Comparison of ENCODE assay signal across 18 cellular contexts in genomic region chr1:9482816-9483572, GRCh38. TPM values are rescaled to one million over a fixed set of nuclear protein-coding genes. Genes with fewer than 3 reads are reported as not detected.
DNase-seq lines count a peak whose midpoint lies in the region; ATAC-seq and TF ChIP-seq lines count a peak whose summit lies in the region.
"Had no signal": no experiment of that assay in that cellular context is flagged by ENCODE, and none has a peak within 500 bp of the region (broad histone marks: within the 10 kb centered on the region; RNA-seq: fewer than 3 reads in every experiment).

No MANE protein-coding gene starts in this region.

- TF ChIP-seq CTCF in heart left ventricle (IDR thresholded peaks at IDR 0.05) (no peak), right atrium auricular region (IDR thresholded peaks at IDR 0.05) (no peak), nephron progenitor cell (IDR thresholded peaks at IDR 0.05) (no peak), vagina (IDR thresholded peaks at IDR 0.05) (no peak)

- peaks cover 15% of the 10 kb centered on the region for H3K27me3 Mint-ChIP-seq in nephron progenitor cell (ENCODE audit: low read depth, poor library complexity)
- H3K27me3 Mint-ChIP-seq in effector memory CD8-positive, alpha-beta T cell = peaks cover 21 to 38% of the 10 kb centered on the region in 2 donors

- H3K9me3 Mint-ChIP-seq in nephron progenitor cell = no peaks in the 10 kb centered on the region
- no peaks in the 10 kb centered on the region for H3K9me3 Mint-ChIP-seq in effector memory CD8-positive, alpha-beta T cell
- H3K9me3 Mint-ChIP-seq: H9 had no signal

- no peaks in the 10 kb centered on the region for H3K9me3 ChIP-seq in heart left ventricle
- no peaks in the 10 kb centered on the region for H3K9me3 ChIP-seq in right atrium auricular region
- no peaks in the 10 kb centered on the region for H3K9me3 ChIP-seq in vagina
- H3K9me3 ChIP-seq: MG63 had no signal

- TF ChIP-seq POLR2A in heart left ventricle (IDR thresholded peaks at IDR 0.05) (no peak), vagina (IDR thresholded peaks at IDR 0.05) (no peak)

- peaks cover 39% of the 10 kb centered on the region for H3K4me1 Mint-ChIP-seq in nephron progenitor cell
- no peaks in the 10 kb centered on the region for H3K4me1 Mint-ChIP-seq in effector memory CD8-positive, alpha-beta T cell (ENCODE audit: low read depth in 2 of 2)
- H3K4me1 Mint-ChIP-seq: H9 had no signal

- H3K27me3 ChIP-seq in heart left ventricle (no peaks in the 10 kb centered on the region), right atrium auricular region (no peaks in the 10 kb centered on the region), vagina (no peaks in the 10 kb centered on the region)
- H3K27me3 ChIP-seq: MG63 had no signal

- no peaks in the 10 kb centered on the region for H3K36me3 Mint-ChIP-seq in nephron progenitor cell (ENCODE audit: low read depth)
- no peaks in the 10 kb centered on the region for H3K36me3 Mint-ChIP-seq in effector memory CD8-positive, alpha-beta T cell (ENCODE audit: insufficient read depth)

- no peak overlapping the region for H3K4me3 ChIP-seq in heart left ventricle
- no peak overlapping the region for H3K4me3 ChIP-seq in right atrium auricular region
- no peak overlapping the region for H3K4me3 ChIP-seq in vagina
- H3K4me3 ChIP-seq: MG63 had no signal

- H3K36me3 ChIP-seq in heart left ventricle (no peaks in the 10 kb centered on the region), right atrium auricular region (no peaks in the 10 kb centered on the region), vagina (no peaks in the 10 kb centered on the region)
- H3K36me3 ChIP-seq: MG63 had no signal

- ATAC-seq in heart left ventricle = peak; percentile 67 to 76 (median 70)
- no peak for ATAC-seq in effector memory CD8-positive, alpha-beta T cell (replicated peaks)

- H3K27ac Mint-ChIP-seq in nephron progenitor cell = peak overlapping the region; percentile 68
- H3K27ac Mint-ChIP-seq in effector memory CD8-positive, alpha-beta T cell = no peak overlapping the region
- H3K27ac Mint-ChIP-seq: H9 had no signal

- H3K4me3 Mint-ChIP-seq in nephron progenitor cell = no peak overlapping the region
- no peak overlapping the region for H3K4me3 Mint-ChIP-seq in effector memory CD8-positive, alpha-beta T cell
- H3K4me3 Mint-ChIP-seq: H9 had no signal

- no peak overlapping the region for H3K27ac ChIP-seq in heart left ventricle
- no peak overlapping the region for H3K27ac ChIP-seq in right atrium auricular region
- peak overlapping the region; percentile 56 for H3K27ac ChIP-seq in vagina
- H3K27ac ChIP-seq: RWPE1 had no signal

- peak in 1 of 5 donors; percentile 55 for DNase-seq in heart left ventricle
- DNase-seq in right atrium auricular region (ENCODE audit: low spot score) = no peak
- DNase-seq in SHP77 (lab: John Stamatoyannopoulos, UW) = peak; percentile 30 to 63
- no peak for DNase-seq in nephron progenitor cell
- no peak for DNase-seq in vagina (ENCODE audit: extremely low spot score in 2 of 2)
- no peak for DNase-seq in effector memory CD8-positive, alpha-beta T cell
- DNase-seq in GM03348 (ENCODE audit: low spot score) = no peak
- DNase-seq: C1 segment of cervical spinal cord; DMS 273 treated with DMSO at 0.1 percent for 48 hours; EL; H9; MG63; NCI-H1092; NCI-H2081 treated with DMSO at 0.1 percent for 48 hours; NCI-H345; NCI-H526 treated with DMSO at 0.1 percent for 48 hours; NK-92 treated with Interleukin-12 subunit alpha and Interleukin-12 subunit beta, amount 100 ng/mL, for 24 hours had no signal

- 68 to 84% (median 77%) methylated on average over 13 to 19 of the region's 19 CpGs for WGBS in heart left ventricle, 4 donors

- H3K4me1 ChIP-seq in heart left ventricle (no peaks in the 10 kb centered on the region), right atrium auricular region (no peaks in the 10 kb centered on the region), vagina (peaks cover 12% of the 10 kb centered on the region)

- intact Hi-C loops in heart left ventricle (cut with DNase I) = loop anchor here in 3 of 10 donors (2.0 to 10.0 kb wide), 4 partner anchors 16 to 558 kb away; no protein-coding TSS in a partner anchor
- intact Hi-C loops in vagina (cut with DNase I) = loop anchor here (10.0 kb wide), 1 partner anchor 368 kb away; no protein-coding TSS in a partner anchor

RNA-seq across cellular contexts. Expression of gene SLC25A33, which starts 56.3 kb away (rescaled TPM):
- total RNA-seq in heart left ventricle = 1 to 10 TPM; 2.8 to 9.7 (median 4.5) TPM
- 1 to 10 TPM; 4.4 to 6.6 TPM for polyA plus RNA-seq in heart left ventricle
- total RNA-seq in right atrium auricular region = 10 to 100 TPM; 10.9 to 16.4 TPM
- total RNA-seq in vagina = 6.4 TPM

Comparison
In these comparisons a context has a peak if more than half of its experiments do, and no peak if none do; other contexts are left out.
1. DNase-seq: peak in SHP77 (2 of 2); none in right atrium auricular region (single experiment), nephron progenitor cell (single experiment), vagina (0 of 2), effector memory CD8-positive, alpha-beta T cell (0 of 3) and GM03348 (single experiment).